Comparison of ENCODE assay signal across 11 cellular contexts in genomic region chr5:60503771-60504170, GRCh38.
A peak's percentile ranks its signal among the peaks of the same experiment; 100 is the strongest.
DNase-seq lines count a peak whose midpoint lies in the region; ATAC-seq and TF ChIP-seq lines count a peak whose summit lies in the region.
"Had no signal": no experiment of that assay in that cellular context is flagged by ENCODE, and none has a peak within 500 bp of the region (broad histone marks: within the 10 kb centered on the region; RNA-seq: fewer than 3 reads in every experiment).

No MANE protein-coding gene starts in this region.

- H3K4me3 Mint-ChIP-seq in mesothelial cell of epicardium = no peak overlapping the region
- H3K4me3 Mint-ChIP-seq in activated T-helper 1 cell treated with anti-CD3 and anti-CD28 coated beads, Interleukin-12 subunit alpha, Interleukin-12 subunit beta, Interleukin-2, Interleukin-4 antibody, amounts not matched to agents 30 ng/mL and 10 ng/mL and 1 ng/mL, durations not matched to agents 14 hours and 24 hours and 36 hours = no peak overlapping the region
- H3K4me3 Mint-ChIP-seq: dendritic cell treated with granulocyte-macrophage colony-stimulating factor and Interleukin-4, amounts not matched to agents 40 ng/mL and 50 ng/mL, for 4 days had no signal

- no peaks in the 10 kb centered on the region for H3K9me3 ChIP-seq in Peyer's patch

- H3K36me3 Mint-ChIP-seq in mesothelial cell of epicardium = no peaks in the 10 kb centered on the region
- no peaks in the 10 kb centered on the region for H3K36me3 Mint-ChIP-seq in activated T-helper 1 cell treated with anti-CD3 and anti-CD28 coated beads, Interleukin-12 subunit alpha, Interleukin-12 subunit beta, Interleukin-2, Interleukin-4 antibody, amounts not matched to agents 30 ng/mL and 10 ng/mL and 1 ng/mL, durations not matched to agents 14 hours and 24 hours and 36 hours (ENCODE audit: low read depth)
- H3K36me3 Mint-ChIP-seq: activated naive CD4-positive, alpha-beta T cell treated with anti-CD3 and anti-CD28 coated beads, Interleukin-2, amount 50 U/mL, for 72 hours had no signal

- DNase-seq in mesothelial cell of epicardium (ENCODE audit: low spot score in 2 of 2, unreplicated experiment in 2 of 2) (no peak), Peyer's patch (no peak), lower leg skin (ENCODE audit: low spot score in 2 of 2) (no peak)
- DNase-seq in activated CD4-positive, alpha-beta T cell treated with anti-CD3 and anti-CD28 coated beads for 4 hours = no peak
- no peak for DNase-seq in activated T-helper 1 cell treated with anti-CD3 and anti-CD28 coated beads, Interleukin-12 subunit alpha, Interleukin-12 subunit beta, Interleukin-2, Interleukin-4 antibody, amounts not matched to agents 30 ng/mL and 10 ng/mL and 1 ng/mL, durations not matched to agents 14 hours and 24 hours and 36 hours (ENCODE audit: low spot score)

- intact Hi-C loops in lower leg skin (cut with DNase I; ENCODE audit: low total_unique reads) = no loop called here
- intact Hi-C loops in activated T-helper 1 cell treated with anti-CD3 and anti-CD28 coated beads, Interleukin-12 subunit alpha, Interleukin-12 subunit beta, Interleukin-2, Interleukin-4 antibody, amounts not matched to agents 30 ng/mL and 10 ng/mL and 1 ng/mL, durations not matched to agents 14 hours and 24 hours and 36 hours (cut with micrococcal nuclease) = no loop called here

- H3K36me3 ChIP-seq in Peyer's patch = no peaks in the 10 kb centered on the region

- no peak overlapping the region for H3K27ac ChIP-seq in Peyer's patch

- H3K27me3 Mint-ChIP-seq in mesothelial cell of epicardium (ENCODE audit: low read depth) = no peaks in the 10 kb centered on the region
- H3K27me3 Mint-ChIP-seq in activated T-helper 1 cell treated with anti-CD3 and anti-CD28 coated beads, Interleukin-12 subunit alpha, Interleukin-12 subunit beta, Interleukin-2, Interleukin-4 antibody, amounts not matched to agents 30 ng/mL and 10 ng/mL and 1 ng/mL, durations not matched to agents 14 hours and 24 hours and 36 hours (ENCODE audit: insufficient read depth) = no peaks in the 10 kb centered on the region
- H3K27me3 Mint-ChIP-seq: dendritic cell treated with granulocyte-macrophage colony-stimulating factor and Interleukin-4, amounts not matched to agents 40 ng/mL and 50 ng/mL, for 4 days; IgD-negative memory B cell had no signal

- peak overlapping the region; percentile 85 for H3K27ac Mint-ChIP-seq in mesothelial cell of epicardium
- no peak overlapping the region for H3K27ac Mint-ChIP-seq in activated T-helper 1 cell treated with anti-CD3 and anti-CD28 coated beads, Interleukin-12 subunit alpha, Interleukin-12 subunit beta, Interleukin-2, Interleukin-4 antibody, amounts not matched to agents 30 ng/mL and 10 ng/mL and 1 ng/mL, durations not matched to agents 14 hours and 24 hours and 36 hours
- H3K27ac Mint-ChIP-seq: activated naive CD4-positive, alpha-beta T cell treated with anti-CD3 and anti-CD28 coated beads, Interleukin-2, amount 50 U/mL, for 72 hours; dendritic cell treated with granulocyte-macrophage colony-stimulating factor and Interleukin-4, amounts not matched to agents 40 ng/mL and 50 ng/mL, for 4 days had no signal

- H3K4me3 ChIP-seq in Peyer's patch = no peak overlapping the region
- H3K4me3 ChIP-seq in lower leg skin (ENCODE audit: low read depth, poor library complexity, severe bottlenecking) = no peak overlapping the region

- TF ChIP-seq CTCF in mesothelial cell of epicardium (IDR thresholded peaks at IDR 0.05; ENCODE audit: unreplicated experiment) (no peak), Peyer's patch (IDR thresholded peaks at IDR 0.05) (no peak), lower leg skin (IDR thresholded peaks at IDR 0.05) (no peak)

- no peaks in the 10 kb centered on the region for H3K4me1 ChIP-seq in Peyer's patch

- H3K4me1 Mint-ChIP-seq in mesothelial cell of epicardium = peaks cover 58% of the 10 kb centered on the region
- H3K4me1 Mint-ChIP-seq in activated T-helper 1 cell treated with anti-CD3 and anti-CD28 coated beads, Interleukin-12 subunit alpha, Interleukin-12 subunit beta, Interleukin-2, Interleukin-4 antibody, amounts not matched to agents 30 ng/mL and 10 ng/mL and 1 ng/mL, durations not matched to agents 14 hours and 24 hours and 36 hours (ENCODE audit: low read depth) = no peaks in the 10 kb centered on the region

- H3K27me3 ChIP-seq in Peyer's patch = no peaks in the 10 kb centered on the region

- 68 to 76% methylated on average over 2 of the region's 2 CpGs for WGBS in lower leg skin, 2 donors

- TF ChIP-seq POLR2A in Peyer's patch (IDR thresholded peaks at IDR 0.05) = no peak
- no peak for TF ChIP-seq POLR2A in lower leg skin (IDR thresholded peaks at IDR 0.05)

- ATAC-seq in GM18909 (IDR thresholded peaks at IDR 0.05; ENCODE audit: poor library complexity, unreplicated experiment) (peak; percentile 79), GM21619 (IDR thresholded peaks at IDR 0.05; ENCODE audit: unreplicated experiment) (peak; percentile 83), HG03139 (IDR thresholded peaks at IDR 0.05; ENCODE audit: unreplicated experiment) (peak; percentile 59)
- ATAC-seq: activated naive CD4-positive, alpha-beta T cell treated with anti-CD3 and anti-CD28 coated beads, Interleukin-2, amount 50 U/mL, for 72 hours had no signal

- peaks cover 4% of the 10 kb centered on the region for H3K9me3 Mint-ChIP-seq in mesothelial cell of epicardium
- H3K9me3 Mint-ChIP-seq in activated T-helper 1 cell treated with anti-CD3 and anti-CD28 coated beads, Interleukin-12 subunit alpha, Interleukin-12 subunit beta, Interleukin-2, Interleukin-4 antibody, amounts not matched to agents 30 ng/mL and 10 ng/mL and 1 ng/mL, durations not matched to agents 14 hours and 24 hours and 36 hours = peaks cover 4% of the 10 kb centered on the region
- H3K9me3 Mint-ChIP-seq: dendritic cell treated with granulocyte-macrophage colony-stimulating factor and Interleukin-4, amounts not matched to agents 40 ng/mL and 50 ng/mL, for 4 days; IgD-negative memory B cell had no signal
